In genomic region chr2:8378016-8378810, GRCh38 we compare ENCODE assay signal across 13 cellular contexts.
DNase-seq lines count a peak whose midpoint lies in the region; ATAC-seq, FAIRE-seq and TF ChIP-seq lines count a peak whose summit lies in the region.
"Had no signal": no experiment of that assay in that cellular context is flagged by ENCODE, and none has a peak within 500 bp of the region (broad histone marks: within the 10 kb centered on the region; RNA-seq: fewer than 3 reads in every experiment).

No MANE protein-coding gene starts in this region.

- POLR2A ChIA-PET in activated CD4-positive, alpha-beta memory T cell treated with anti-CD3 and anti-CD28 coated beads for 36 hours (lab: Charles Lee): interaction anchor here (0.7 to 1.8 kb wide), 4 partner anchors 31 to 303 kb away, joined by 3 to 13 read pairs (median 5); partner anchors contain the start of gene ID2

- no peaks in the 10 kb centered on the region for H3K27me3 ChIP-seq in right atrium auricular region
- H3K27me3 ChIP-seq: gastroesophageal sphincter had no signal

- H3K27ac ChIP-seq in right atrium auricular region: no peak overlapping the region
- H3K27ac ChIP-seq: gastroesophageal sphincter, psoas muscle had no signal

- intact Hi-C loops in activated CD4-positive, alpha-beta memory T cell treated with anti-CD3 and anti-CD28 coated beads for 36 hours (cut with micrococcal nuclease): loop anchor here (1.0 to 2.0 kb wide), 6 partner anchors 31 to 223 kb away; no protein-coding TSS in a partner anchor

- H3K4me3 Mint-ChIP-seq in activated CD4-positive, alpha-beta memory T cell treated with anti-CD3 and anti-CD28 coated beads for 36 hours: no peak overlapping the region

- no peak for TF ChIP-seq CTCF in right atrium auricular region (IDR thresholded peaks at IDR 0.05)

- H3K27me3 Mint-ChIP-seq in activated CD4-positive, alpha-beta memory T cell treated with anti-CD3 and anti-CD28 coated beads for 36 hours: no peaks in the 10 kb centered on the region

- peak; percentile 66 for ATAC-seq in GM19452 (IDR thresholded peaks at IDR 0.05; ENCODE audit: unreplicated experiment)
- peak; percentile 64 for ATAC-seq in HG03025 (IDR thresholded peaks at IDR 0.05; ENCODE audit: low FRiP score, unreplicated experiment)
- ATAC-seq: gastroesophageal sphincter, psoas muscle had no signal

- DNase-seq in GM18507 (ENCODE audit: extremely low spot score, insufficient read length, low read depth) (peak; percentile 18), right atrium auricular region (ENCODE audit: low spot score) (no peak)
- peak; percentile 49 for DNase-seq in activated CD4-positive, alpha-beta memory T cell treated with anti-CD3 and anti-CD28 coated beads for 36 hours
- DNase-seq in activated CD8-positive, alpha-beta memory T cell treated with anti-CD3 and anti-CD28 coated beads, Interleukin-2, amount 50 U/mL, for 4 hours: no peak
- DNase-seq in effector CD4-positive, alpha-beta T cell: no peak
- DNase-seq in activated CD4-positive, alpha-beta T cell treated with anti-CD3 and anti-CD28 coated beads for 1 hour: no peak
- DNase-seq: HCEC 1CT, Kasumi-1, psoas muscle had no signal

- no peak overlapping the region for H3K4me3 ChIP-seq in right atrium auricular region
- H3K4me3 ChIP-seq: gastroesophageal sphincter, psoas muscle had no signal

- H3K9me3 ChIP-seq in right atrium auricular region: no peaks in the 10 kb centered on the region

- H3K36me3 ChIP-seq in right atrium auricular region: no peaks in the 10 kb centered on the region
- H3K36me3 ChIP-seq: gastroesophageal sphincter had no signal

- peaks cover 3% of the 10 kb centered on the region for H3K9me3 Mint-ChIP-seq in activated CD4-positive, alpha-beta memory T cell treated with anti-CD3 and anti-CD28 coated beads for 36 hours

- H3K36me3 Mint-ChIP-seq in activated CD4-positive, alpha-beta memory T cell treated with anti-CD3 and anti-CD28 coated beads for 36 hours: peaks cover 1% of the 10 kb centered on the region

- FAIRE-seq in GM18507 (lab: Jason Lieb, UNC): peak; percentile 94
- FAIRE-seq: colon had no signal

- no peaks in the 10 kb centered on the region for H3K4me1 ChIP-seq in right atrium auricular region
- H3K4me1 ChIP-seq: gastroesophageal sphincter, psoas muscle had no signal

- CTCF ChIA-PET in activated CD4-positive, alpha-beta memory T cell treated with anti-CD3 and anti-CD28 coated beads for 36 hours (lab: Charles Lee): interaction anchor here (0.8 kb wide), 1 partner anchor 78 kb away, joined by 3 read pairs; no protein-coding TSS in a partner anchor

- peaks cover 38% of the 10 kb centered on the region for H3K4me1 Mint-ChIP-seq in activated CD4-positive, alpha-beta memory T cell treated with anti-CD3 and anti-CD28 coated beads for 36 hours (ENCODE audit: low read depth)

- peak overlapping the region; percentile 56 for H3K27ac Mint-ChIP-seq in activated CD4-positive, alpha-beta memory T cell treated with anti-CD3 and anti-CD28 coated beads for 36 hours

Comparison
In these comparisons a context has a peak if more than half of its experiments do, and no peak if none do; other contexts are left out.
1. DNase-seq: peak in GM18507 (single experiment) and activated CD4-positive, alpha-beta memory T cell treated with anti-CD3 and anti-CD28 coated beads for 36 hours (single experiment); none in activated CD8-positive, alpha-beta memory T cell treated with anti-CD3 and anti-CD28 coated beads, Interleukin-2, amount 50 U/mL, for 4 hours (single experiment), effector CD4-positive, alpha-beta T cell (single experiment), activated CD4-positive, alpha-beta T cell treated with anti-CD3 and anti-CD28 coated beads for 1 hour (single experiment) and right atrium auricular region (single experiment).